8 cellular contexts compared by ENCODE assay signal in genomic region chr6:33273924-33274902, GRCh38. TPM values are rescaled to one million over a fixed set of nuclear protein-coding genes. Genes with fewer than 3 reads are reported as not detected.
DNase-seq lines count a peak whose midpoint lies in the region; ATAC-seq, FAIRE-seq and TF ChIP-seq lines count a peak whose summit lies in the region.
"Had no signal": no experiment of that assay in that cellular context is flagged by ENCODE, and none has a peak within 500 bp of the region (broad histone marks: within the 10 kb centered on the region; RNA-seq: fewer than 3 reads in every experiment).

No MANE protein-coding gene starts in this region.

- peak overlapping the region; percentile 22 for H3K4ac ChIP-seq in trophoblast cell (ENCODE audit: low read depth, low read length)

- H3K79me2 ChIP-seq in PC-9 (ENCODE audit: low read depth), result peaks cover 56% of the 10 kb centered on the region
- H3K79me2 ChIP-seq in trophoblast cell (ENCODE audit: control insufficient read depth, insufficient read depth, low read length, poor library complexity), result peaks cover 18% of the 10 kb centered on the region

- H3K23ac ChIP-seq in trophoblast cell (ENCODE audit: low read length), result no peak overlapping the region

- peaks cover 20% of the 10 kb centered on the region for H3K79me1 ChIP-seq in trophoblast cell (ENCODE audit: low read length)

- no peaks in the 10 kb centered on the region for H3K27me3 ChIP-seq in PC-9 (ENCODE audit: insufficient read depth, low read depth)
- no peaks in the 10 kb centered on the region for H3K27me3 ChIP-seq in effector memory CD4-positive, alpha-beta T cell (replicated peaks; ENCODE audit: control insufficient read depth, insufficient read depth, low read length, poor library complexity, severe bottlenecking)
- H3K27me3 ChIP-seq in trophoblast cell (ENCODE audit: insufficient read depth, low read length), result no peaks in the 10 kb centered on the region
- H3K27me3 ChIP-seq in pancreas, result no peaks in the 10 kb centered on the region

- peak; percentile 39 for TF ChIP-seq POLR2A in GM18951 (IDR thresholded peaks at IDR 0.05; ENCODE audit: extremely low read depth, insufficient read depth, insufficient read length)

- H3K9me2 ChIP-seq in PC-9 (ENCODE audit: insufficient read depth), result no peaks in the 10 kb centered on the region

- H2AFZ ChIP-seq in PC-9 (no peak overlapping the region), trophoblast cell (ENCODE audit: insufficient read depth, low read length, poor library complexity) (no peak overlapping the region)

- no peak overlapping the region for H2BK12ac ChIP-seq in trophoblast cell (ENCODE audit: low read length)

- no peaks in the 10 kb centered on the region for H3K9me3 ChIP-seq in PC-9 (ENCODE audit: insufficient read depth, low read depth)
- H3K9me3 ChIP-seq in effector memory CD4-positive, alpha-beta T cell (ENCODE audit: control insufficient read depth, low read length), result no peaks in the 10 kb centered on the region
- H3K9me3 ChIP-seq in trophoblast cell (ENCODE audit: insufficient read depth, low read depth, low read length), result no peaks in the 10 kb centered on the region
- H3K9me3 ChIP-seq in pancreas, result no peaks in the 10 kb centered on the region

- H3K27ac ChIP-seq in PC-9 (peak overlapping the region; percentile 79), trophoblast cell (ENCODE audit: low read depth, low read length) (peak overlapping the region; percentile 59), pancreas (no peak overlapping the region)
- H3K27ac ChIP-seq in effector memory CD4-positive, alpha-beta T cell (ENCODE audit: insufficient read depth, low read length, poor library complexity, severe bottlenecking), result peak overlapping the region; percentile 93

- ATAC-seq in pancreas, result no peak

- no peak overlapping the region for H3K18ac ChIP-seq in trophoblast cell (ENCODE audit: low read length)

- H2BK5ac ChIP-seq in trophoblast cell (ENCODE audit: low read depth, low read length, poor library complexity), result no peak overlapping the region

- CTCF ChIA-PET in PC-9 (lab: Charles Lee), result interaction anchor here (0.6 kb wide), 1 partner anchor 1273 kb away, joined by 6 read pairs; no protein-coding TSS in a partner anchor

- no peak overlapping the region for H4K91ac ChIP-seq in trophoblast cell (ENCODE audit: low read depth, low read length)

- H3K36me3 ChIP-seq in PC-9 (ENCODE audit: low read depth), result peaks cover 44% of the 10 kb centered on the region
- peaks cover 22% of the 10 kb centered on the region for H3K36me3 ChIP-seq in effector memory CD4-positive, alpha-beta T cell (ENCODE audit: control insufficient read depth, insufficient read depth, low read length)
- H3K36me3 ChIP-seq in trophoblast cell (ENCODE audit: control insufficient read depth in 1 of 2, insufficient read depth in 2 of 2, low read length in 2 of 2), result peaks cover 30 to 39% of the 10 kb centered on the region in 2 experiments
- peaks cover 0 to 21% (median 15%) of the 10 kb centered on the region in 3 donors for H3K36me3 ChIP-seq in pancreas

- no peak overlapping the region for H2AK5ac ChIP-seq in trophoblast cell (ENCODE audit: low read length)

- no peak overlapping the region for H4K8ac ChIP-seq in trophoblast cell (ENCODE audit: low read depth, low read length)

- H3K4me2 ChIP-seq in PC-9 (peak overlapping the region; percentile 96), trophoblast cell (ENCODE audit: low read length) (peak overlapping the region; percentile 37)

- 100% methylated on average over 3 of the region's 14 CpGs for WGBS in trophoblast cell (ENCODE audit: extremely low coverage, insufficient coverage, insufficient read length)
- 47 to 51% methylated on average over 14 of the region's 14 CpGs for WGBS in pancreas, 2 donors

- peak in 1 of 2 experiments; percentile 18 for DNase-seq in PC-9
- DNase-seq in effector memory CD4-positive, alpha-beta T cell, result no peak
- no peak for DNase-seq in trophoblast cell
- no peak for DNase-seq in pancreas
- DNase-seq in DMS79 (lab: John Stamatoyannopoulos, UW), result no peak
- DNase-seq in stimulated activated CD4-positive, alpha-beta T cell treated with anti-CD3 and anti-CD28 coated beads, Interleukin-2, amount 100 ng/mL, for 24 hours, result no peak
- DNase-seq: posterior cingulate gyrus had no signal

- H3K9ac ChIP-seq in trophoblast cell (ENCODE audit: low read length), result no peak overlapping the region

- H3K4me3 ChIP-seq in PC-9, result peak overlapping the region; percentile 70
- no peak overlapping the region for H3K4me3 ChIP-seq in effector memory CD4-positive, alpha-beta T cell (ENCODE audit: insufficient read depth, low read depth, low read length, poor library complexity, severe bottlenecking)
- H3K4me3 ChIP-seq in trophoblast cell (ENCODE audit: low read depth, low read length), result no peak overlapping the region
- H3K4me3 ChIP-seq in pancreas, result peak overlapping the region in 2 of 4 donors; percentile 75 to 78

- POLR2A ChIA-PET in PC-9 (lab: Charles Lee; ENCODE audit: unreplicated experiment), result interaction anchor here (0.7 kb wide), 2 partner anchors 13 to 15 kb away, joined by 3 read pairs; partner anchors contain the start of gene PFDN6

- H4K12ac ChIP-seq in trophoblast cell (ENCODE audit: low read depth, low read length), result no peak overlapping the region

- H3K14ac ChIP-seq in trophoblast cell (ENCODE audit: low read length), result no peak overlapping the region

- no TSS peak for BruUV-seq in PC-9 (replicated peaks; lab: Mats Ljungman, UMichigan)

- no peak overlapping the region for H2BK120ac ChIP-seq in trophoblast cell (ENCODE audit: insufficient read depth, low read length, poor library complexity)

- peaks cover 36% of the 10 kb centered on the region for H4K20me1 ChIP-seq in PC-9 (ENCODE audit: insufficient read depth)

- intact Hi-C loops in PC-9 (cut with micrococcal nuclease; ENCODE audit: unreplicated experiment), result loop anchor here (10.0 kb wide), 1 partner anchor 69 kb away; the partner anchor contains the start of genes HSD17B8, RING1, RXRB and SLC39A7
- intact Hi-C loops in pancreas (cut with DNase I), result no loop called here

- TF ChIP-seq CTCF in PC-9 (conservative IDR thresholded peaks at IDR 0.05) (no peak), pancreas (IDR thresholded peaks at IDR 0.05) (no peak)

- in situ Hi-C loops in GM18951 (cut with MboI; ENCODE audit: low sequenced_read_pairs, unreplicated experiment), result no loop called here

- FAIRE-seq in pancreas (lab: Jason Lieb, UNC), result no peak

- H3K4me1 ChIP-seq in PC-9 (replicated peaks; ENCODE audit: insufficient read depth) (peaks cover 39% of the 10 kb centered on the region), trophoblast cell (ENCODE audit: control insufficient read depth in 1 of 2, insufficient read depth in 2 of 2, low read length in 2 of 2) (peaks cover 3 to 12% of the 10 kb centered on the region in 2 experiments), pancreas (peaks cover 22 to 32% (median 23%) of the 10 kb centered on the region in 3 donors)
- peaks cover 58% of the 10 kb centered on the region for H3K4me1 ChIP-seq in effector memory CD4-positive, alpha-beta T cell (ENCODE audit: control insufficient read depth, insufficient read depth, low read length, poor library complexity, severe bottlenecking)

- H3F3A ChIP-seq in PC-9 (ENCODE audit: insufficient read depth, low read depth), result peaks cover 70% of the 10 kb centered on the region

RNA-seq across cellular contexts. Expression of gene RPS18, which starts 2.3 kb away (rescaled TPM):
- 2,057 and 2,442 TPM in 2 replicates for total RNA-seq in PC-9 (2021)
- 5,560 and 5,594 TPM in 2 replicates for polyA plus RNA-seq in trophoblast cell (2013)
- 1,000 to 10,000 TPM; 1,052 to 2,464 (median 1,700) TPM for total RNA-seq in pancreas
- polyA plus RNA-seq in pancreas, result 1,000 to 10,000 TPM; 2,817 to 3,510 TPM

RNA-seq across cellular contexts. Expression of gene VPS52, which starts 2.5 kb away (rescaled TPM):
- 46.2 and 48.3 TPM in 2 replicates for total RNA-seq in PC-9 (2021)
- polyA plus RNA-seq in trophoblast cell (2013), result 38.7 and 41.6 TPM in 2 replicates
- total RNA-seq in pancreas, result 10 to 100 TPM; 23.2 to 37.5 (median 24.8) TPM
- 10 to 100 TPM; 50.1 to 62.2 TPM for polyA plus RNA-seq in pancreas

RNA-seq across cellular contexts. Expression of gene B3GALT4, which starts 2.7 kb away (rescaled TPM):
- 10.3 and 12.8 TPM in 2 replicates for total RNA-seq in PC-9 (2021)
- 4.4 TPM in 2 replicates for polyA plus RNA-seq in trophoblast cell (2013)
- total RNA-seq in pancreas, result 1 to 10 TPM; 2.1 to 5.4 (median 2.6) TPM
- 1 to 10 TPM; 5.6 to 8.7 TPM for polyA plus RNA-seq in pancreas

RNA-seq across cellular contexts. Expression of gene WDR46, which starts 14.8 kb away (rescaled TPM):
- total RNA-seq in PC-9 (2021) (52.4 and 59.6 TPM in 2 replicates), pancreas (10 to 100 TPM; 17.7 to 28.8 (median 26.2) TPM)
- polyA plus RNA-seq in trophoblast cell (2013), result 60.7 and 63.5 TPM in 2 replicates
- 10 to 100 TPM; 90.1 to 96.8 TPM for polyA plus RNA-seq in pancreas

RNA-seq across cellular contexts. Expression of gene PFDN6, which starts 15.2 kb away (rescaled TPM):
- total RNA-seq in PC-9 (2021), result 51.5 and 57.2 TPM in 2 replicates
- polyA plus RNA-seq in trophoblast cell (2013), result 67.7 and 69.0 TPM in 2 replicates
- total RNA-seq in pancreas, result 10 to 100 TPM in 5 of 6 donors, 1 to 10 TPM in 1; 9.7 to 19.9 (median 19.0) TPM
- 100 to 1,000 TPM in 1 of 2 donors, 10 to 100 TPM in 1; 76.2 to 119 TPM for polyA plus RNA-seq in pancreas

Comparison
In these comparisons a context has a peak if more than half of its experiments do, and no peak if none do; other contexts are left out.
1. H3K27ac ChIP-seq: peak in PC-9 (single experiment), effector memory CD4-positive, alpha-beta T cell (single experiment) and trophoblast cell (single experiment); none in pancreas (0 of 4).